In genomic region chr11:58788355-58789023, GRCh38 we compare ENCODE assay signal across 8 cellular contexts. TPM values are rescaled to one million over a fixed set of nuclear protein-coding genes. Genes with fewer than 3 reads are reported as not detected.
DNase-seq lines count a peak whose midpoint lies in the region; ATAC-seq, FAIRE-seq and TF ChIP-seq lines count a peak whose summit lies in the region.

No MANE protein-coding gene starts in this region.

- WGBS in small intestine, 3 donors: 44 to 54% (median 44%) methylated on average over 4 of the region's 4 CpGs

- in situ Hi-C loops in Panc1 (cut with HindIII; ENCODE audit: low pct_unique_long_range_greater_than_20kb, low sequenced_read_pairs): no loop called here

- H3K36me3 ChIP-seq in GM23338 (ENCODE audit: insufficient read depth) (peaks cover 5% of the 10 kb centered on the region; the same call in 1 of the 2 replicates), Panc1 (ENCODE audit: control insufficient read depth, insufficient read depth, low read length) (no peaks in the 10 kb centered on the region), right atrium auricular region (no peaks in the 10 kb centered on the region), small intestine (ENCODE audit: control insufficient read depth in 2 of 2, insufficient read depth in 2 of 2, low read length in 2 of 2) (no peaks in the 10 kb centered on the region)

- no peaks in the 10 kb centered on the region for H3F3A ChIP-seq in GM23338 (replicated peaks; ENCODE audit: low read depth)

- no peaks in the 10 kb centered on the region for H3K4me1 ChIP-seq in GM23338 (ENCODE audit: insufficient read depth)
- H3K4me1 ChIP-seq in Panc1 (ENCODE audit: control insufficient read depth, insufficient read depth, low read length): no peaks in the 10 kb centered on the region
- no peaks in the 10 kb centered on the region for H3K4me1 ChIP-seq in right atrium auricular region
- no peaks in the 10 kb centered on the region for H3K4me1 ChIP-seq in small intestine (ENCODE audit: control insufficient read depth in 2 of 2, insufficient read depth in 1 of 2, low read depth in 1 of 2, low read length in 1 of 2)

- H3K27ac Mint-ChIP-seq in GM23338: no peak overlapping the region; the same call in 1 of the 2 replicates
- no peak overlapping the region for H3K27ac Mint-ChIP-seq in activated naive CD4-positive, alpha-beta T cell treated with anti-CD3 and anti-CD28 coated beads for 36 hours

- no peaks in the 10 kb centered on the region; the same call in 2 of the 3 replicates for H3K36me3 Mint-ChIP-seq in GM23338 (ENCODE audit: low read depth)
- no peaks in the 10 kb centered on the region for H3K36me3 Mint-ChIP-seq in activated naive CD4-positive, alpha-beta T cell treated with anti-CD3 and anti-CD28 coated beads for 36 hours (ENCODE audit: low read depth)

- CTCF ChIA-PET in Panc1 (lab: Charles Lee): no interaction called here
- CTCF ChIA-PET in activated naive CD4-positive, alpha-beta T cell treated with anti-CD3 and anti-CD28 coated beads for 36 hours (lab: Charles Lee): interaction anchor here (0.7 to 3.4 kb wide), 21 partner anchors 9 to 503 kb away, joined by 3 to 32 read pairs (median 3); partner anchors contain the start of gene LPXN

- no peaks in the 10 kb centered on the region for H3K9me3 ChIP-seq in Panc1 (ENCODE audit: control insufficient read depth, insufficient read depth, low read depth, low read length)
- no peaks in the 10 kb centered on the region for H3K9me3 ChIP-seq in right atrium auricular region
- H3K9me3 ChIP-seq in small intestine (ENCODE audit: control insufficient read depth, low read depth): no peaks in the 10 kb centered on the region

- peak; percentile 84 to 92 for TF ChIP-seq CTCF in GM23338 (conservative IDR thresholded peaks at IDR 0.05; ENCODE audit: low read depth in 2 of 2)
- peak; percentile 89 for TF ChIP-seq CTCF in Panc1 (IDR thresholded peaks at IDR 0.05)
- TF ChIP-seq CTCF in right atrium auricular region (IDR thresholded peaks at IDR 0.05): peak; percentile 19 to 66

- no peak overlapping the region for H3K4me3 Mint-ChIP-seq in GM23338
- no peak overlapping the region for H3K4me3 Mint-ChIP-seq in activated naive CD4-positive, alpha-beta T cell treated with anti-CD3 and anti-CD28 coated beads for 36 hours

- H3K79me2 ChIP-seq in GM23338 (replicated peaks; ENCODE audit: insufficient read depth): no peaks in the 10 kb centered on the region

- H2AFZ ChIP-seq in GM23338: peak overlapping the region; percentile 87

- DNase-seq in NCI-H1417 (lab: John Stamatoyannopoulos, UW) (peak in 2 of 3 experiments; percentile 29 to 74), NCI-H1417 treated with DMSO at 0.1 percent for 48 hours (lab: John Stamatoyannopoulos, UW) (no peak), GM23338 (ENCODE audit: low spot score) (peak; percentile 81), Panc1 (ENCODE audit: low read depth, low spot score) (peak; percentile 43), right atrium auricular region (ENCODE audit: low spot score) (no peak), small intestine (peak; percentile 57)
- DNase-seq in Jurkat, Clone E6-1 (ENCODE audit: low read depth, low spot score): peak; percentile 56
- peak; percentile 66 for DNase-seq in activated naive CD4-positive, alpha-beta T cell treated with anti-CD3 and anti-CD28 coated beads for 36 hours

- peak; percentile 97 for ATAC-seq in GM23338
- peak; percentile 82 for ATAC-seq in Panc1

- no peaks in the 10 kb centered on the region for H3K4me1 Mint-ChIP-seq in GM23338
- H3K4me1 Mint-ChIP-seq in activated naive CD4-positive, alpha-beta T cell treated with anti-CD3 and anti-CD28 coated beads for 36 hours (ENCODE audit: low read depth): no peaks in the 10 kb centered on the region

- no TSS peak for BruUV-seq in Panc1 (replicated peaks; lab: Mats Ljungman, UMichigan)

- H3K4me3 ChIP-seq in GM23338 (no peak overlapping the region), Panc1 (ENCODE audit: low read depth in 2 of 2, low read length in 2 of 2) (no peak overlapping the region), right atrium auricular region (no peak overlapping the region), small intestine (ENCODE audit: low read depth in 1 of 2, low read length in 2 of 2) (no peak overlapping the region)
- H3K4me3 ChIP-seq in Jurkat, Clone E6-1 (ENCODE audit: low read length): no peak overlapping the region

- FAIRE-seq in small intestine (lab: Jason Lieb, UNC): no peak

- H3K27me3 ChIP-seq in GM23338 (ENCODE audit: insufficient read depth) (no peaks in the 10 kb centered on the region), Panc1 (ENCODE audit: control insufficient read depth, insufficient read depth, low read length) (no peaks in the 10 kb centered on the region), right atrium auricular region (no peaks in the 10 kb centered on the region), small intestine (ENCODE audit: control insufficient read depth in 2 of 2, insufficient read depth in 2 of 2, low read length in 2 of 2) (no peaks in the 10 kb centered on the region)

- intact Hi-C loops in Panc1 (cut with micrococcal nuclease; ENCODE audit: unreplicated experiment): loop anchor here (1.0 kb wide), 1 partner anchor 134 kb away; no protein-coding TSS in a partner anchor
- intact Hi-C loops in activated naive CD4-positive, alpha-beta T cell treated with anti-CD3 and anti-CD28 coated beads for 36 hours (cut with micrococcal nuclease): loop anchor here (1.0 to 5.0 kb wide), 9 partner anchors 61 to 369 kb away; no protein-coding TSS in a partner anchor

- no peaks in the 10 kb centered on the region for H4K20me1 ChIP-seq in GM23338 (replicated peaks; ENCODE audit: insufficient read depth)

- H3K27me3 Mint-ChIP-seq in GM23338 (ENCODE audit: insufficient read depth, low read depth, poor library complexity): no peaks in the 10 kb centered on the region
- H3K27me3 Mint-ChIP-seq in activated naive CD4-positive, alpha-beta T cell treated with anti-CD3 and anti-CD28 coated beads for 36 hours (ENCODE audit: low read depth): peaks cover 5% of the 10 kb centered on the region

- peaks cover 45% of the 10 kb centered on the region for H3K9me3 Mint-ChIP-seq in GM23338
- H3K9me3 Mint-ChIP-seq in activated naive CD4-positive, alpha-beta T cell treated with anti-CD3 and anti-CD28 coated beads for 36 hours: peaks cover 2% of the 10 kb centered on the region

- no peak overlapping the region for H3K4me2 ChIP-seq in GM23338

- H3K27ac ChIP-seq in GM23338 (ENCODE audit: low read depth) (no peak overlapping the region), Panc1 (ENCODE audit: low read length) (no peak overlapping the region), right atrium auricular region (no peak overlapping the region), small intestine (ENCODE audit: low read depth in 1 of 2, low read length in 1 of 2) (no peak overlapping the region)

- H3K9me2 ChIP-seq in GM23338 (ENCODE audit: insufficient read depth): no peaks in the 10 kb centered on the region

- POLR2A ChIA-PET in Panc1 (lab: Charles Lee): no interaction called here

TF ChIP-seq in GM23338, 12 proteins besides CTCF, POLR2A, EP300 and RAD21 (continues in another document):
- no peak for TF ChIP-seq EZH2phosphoT487 (IDR thresholded peaks at IDR 0.05; ENCODE audit: unreplicated experiment)
- no peak for TF ChIP-seq NANOG (IDR thresholded peaks at IDR 0.05; ENCODE audit: borderline replicate concordance)
- no peak for TF ChIP-seq EZH2 (IDR thresholded peaks at IDR 0.05; ENCODE audit: low read depth, unreplicated experiment)
- TF ChIP-seq ETS1 (IDR thresholded peaks at IDR 0.05): no peak
- TF ChIP-seq POLR2AphosphoS5 (IDR thresholded peaks at IDR 0.05; ENCODE audit: low read depth): no peak
- TF ChIP-seq CREB1 (CRISPR knock-in tag; IDR thresholded peaks at IDR 0.05; ENCODE audit: low read depth): no peak
- TF ChIP-seq ZNF114 (CRISPR knock-in tag; IDR thresholded peaks at IDR 0.05): no peak

RNA-seq across cellular contexts. Expression of gene GLYATL2, which starts 56.0 kb away (rescaled TPM):
- 0.63 and 1.0 TPM in 2 replicates for total RNA-seq in GM23338 (2014; rRNA removed; shearing (Covaris generic))
- polyA plus RNA-seq in GM23338 (2016; fragmentation: Nextera tagmentation; extraction: Ambion mirVana) (0.57 and 0.76 TPM in 2 replicates), small intestine (under 1 TPM in 1 of 3 donors, not detected in 2; 0.04 TPM)
- polyA plus RNA-seq in Jurkat, Clone E6-1 (2012; ENCODE audit: insufficient read depth, insufficient read length): not detected
- total RNA-seq in Panc1 (2021; ENCODE audit: unreplicated experiment) (not detected), right atrium auricular region (under 1 TPM in 1 of 2 donors, not detected in 1; 0.24 TPM)
- polyA plus RNA-seq in Panc1 (2012; ENCODE audit: insufficient read length): not detected
- not detected for total RNA-seq in activated naive CD4-positive, alpha-beta T cell treated with anti-CD3 and anti-CD28 coated beads for 36 hours

RNA-seq across cellular contexts. Expression of gene GLYAT, which starts 56.7 kb away (rescaled TPM):
- 0.10 TPM in 1 of 2 replicates, not detected in the other for total RNA-seq in GM23338 (2014; rRNA removed; shearing (Covaris generic))
- polyA plus RNA-seq in GM23338 (2016; fragmentation: Nextera tagmentation; extraction: Ambion mirVana): not detected in 2 replicates
- polyA plus RNA-seq in Jurkat, Clone E6-1 (2012; ENCODE audit: insufficient read depth, insufficient read length): not detected
- total RNA-seq in Panc1 (2021; ENCODE audit: unreplicated experiment): not detected
- not detected for polyA plus RNA-seq in Panc1 (2012; ENCODE audit: insufficient read length)
- not detected for total RNA-seq in activated naive CD4-positive, alpha-beta T cell treated with anti-CD3 and anti-CD28 coated beads for 36 hours
- not detected for total RNA-seq in right atrium auricular region
- polyA plus RNA-seq in small intestine: not detected

Comparison
In these comparisons a context has a peak if more than half of its experiments do, and no peak if none do; other contexts are left out.
1. DNase-seq: peak in NCI-H1417 (2 of 3), GM23338 (single experiment), Jurkat, Clone E6-1 (single experiment), Panc1 (single experiment), activated naive CD4-positive, alpha-beta T cell treated with anti-CD3 and anti-CD28 coated beads for 36 hours (single experiment) and small intestine (single experiment); none in NCI-H1417 treated with DMSO at 0.1 percent for 48 hours (single experiment) and right atrium auricular region (single experiment).
2. Peak in every context shown above with its lines, with median percentiles within 50 percentile points of each other: CTCF ChIP-seq.